23 cellular contexts compared by ENCODE assay signal in genomic region chr10:15430969-15431791, GRCh38.
"Had no signal": no experiment of that assay in that cellular context is flagged by ENCODE, and none has a peak within 500 bp of the region (broad histone marks: within the 10 kb centered on the region; RNA-seq: fewer than 3 reads in every experiment).

No MANE protein-coding gene starts in this region.

- H3K27ac Mint-ChIP-seq: immature natural killer cell; mesothelial cell of epicardium; naive thymus-derived CD4-positive, alpha-beta T cell; natural killer cell treated with Interleukin-12 subunit alpha and Interleukin-12 subunit beta and Interleukin-15 and Interleukin-18, amount 100 ng/mL, for 72 hours; stimulated activated effector memory CD8-positive, alpha-beta T cell treated with anti-CD3 and anti-CD28 coated beads, Interleukin-12 subunit alpha, Interleukin-12 subunit beta, amount 100 ng/mL, for 72 hours; type B pancreatic cell had no signal

- DNase-seq: hypothalamus; immature natural killer cell; kidney; left colon; left ventricle myocardium inferior; mesendoderm; naive thymus-derived CD4-positive, alpha-beta T cell; ovary; posterior cingulate gyrus; retina; right cardiac atrium; small intestine; spleen; stimulated activated CD4-positive, alpha-beta T cell treated with anti-CD3 and anti-CD28 coated beads, Interleukin-4, amount 100 ng/mL, for 24 hours; stimulated activated naive CD4-positive, alpha-beta T cell treated with Interleukin-2 at 50 U/mL for 16 hours; stimulated activated naive CD8-positive, alpha-beta T cell treated with anti-CD3 and anti-CD28 coated beads, Interleukin-15, amount 100 ng/mL, for 72 hours; substantia nigra; uterus had no signal

- H3K4me3 Mint-ChIP-seq: immature natural killer cell; mesothelial cell of epicardium; naive thymus-derived CD4-positive, alpha-beta T cell; natural killer cell treated with Interleukin-12 subunit alpha and Interleukin-12 subunit beta and Interleukin-15 and Interleukin-18, amount 100 ng/mL, for 72 hours; stimulated activated effector memory CD8-positive, alpha-beta T cell treated with anti-CD3 and anti-CD28 coated beads, Interleukin-12 subunit alpha, Interleukin-12 subunit beta, amount 100 ng/mL, for 72 hours; stimulated activated naive CD8-positive, alpha-beta T cell treated with anti-CD3 and anti-CD28 coated beads, Interleukin-15, amount 100 ng/mL, for 72 hours; type B pancreatic cell had no signal

- H3K36me3 Mint-ChIP-seq: immature natural killer cell; mesothelial cell of epicardium; naive thymus-derived CD4-positive, alpha-beta T cell; natural killer cell treated with Interleukin-12 subunit alpha and Interleukin-12 subunit beta and Interleukin-15 and Interleukin-18, amount 100 ng/mL, for 72 hours; stimulated activated effector memory CD8-positive, alpha-beta T cell treated with anti-CD3 and anti-CD28 coated beads, Interleukin-12 subunit alpha, Interleukin-12 subunit beta, amount 100 ng/mL, for 72 hours; type B pancreatic cell had no signal

- ATAC-seq: left colon; naive thymus-derived CD4-positive, alpha-beta T cell; natural killer cell treated with Interleukin-12 subunit alpha and Interleukin-12 subunit beta and Interleukin-15 and Interleukin-18, amount 100 ng/mL, for 72 hours; right cardiac atrium; sciatic nerve; stimulated activated effector memory CD8-positive, alpha-beta T cell treated with anti-CD3 and anti-CD28 coated beads, Interleukin-12 subunit alpha, Interleukin-12 subunit beta, amount 100 ng/mL, for 72 hours; stimulated activated naive CD8-positive, alpha-beta T cell treated with anti-CD3 and anti-CD28 coated beads, Interleukin-15, amount 100 ng/mL, for 72 hours had no signal

- H3K9me3 Mint-ChIP-seq: immature natural killer cell; mesothelial cell of epicardium; natural killer cell treated with Interleukin-12 subunit alpha and Interleukin-12 subunit beta and Interleukin-15 and Interleukin-18, amount 100 ng/mL, for 72 hours; stimulated activated effector memory CD8-positive, alpha-beta T cell treated with anti-CD3 and anti-CD28 coated beads, Interleukin-12 subunit alpha, Interleukin-12 subunit beta, amount 100 ng/mL, for 72 hours; stimulated activated naive CD8-positive, alpha-beta T cell treated with anti-CD3 and anti-CD28 coated beads, Interleukin-15, amount 100 ng/mL, for 72 hours; type B pancreatic cell had no signal
